ENCODE assay signal across 35 cellular contexts in genomic region chr4:76886848-76887441, GRCh38. TPM values are rescaled to one million over a fixed set of nuclear protein-coding genes. Genes with fewer than 3 reads are reported as not detected.
"Had no signal": no experiment of that assay in that cellular context is flagged by ENCODE, and none has a peak within 500 bp of the region (broad histone marks: within the 10 kb centered on the region; RNA-seq: fewer than 3 reads in every experiment).

No MANE protein-coding gene starts in this region.

- H3K36me3 ChIP-seq: brain microvascular endothelial cell, cardiac muscle cell, SJCRH30, WERI-Rb-1 had no signal

- H3K4me3 Mint-ChIP-seq: activated CD4-positive, alpha-beta T cell treated with anti-CD3 and anti-CD28 coated beads, Interleukin-2, amount 10 ng/mL, durations not matched to agents 24 days and 14 days; activated CD8-positive, alpha-beta T cell treated with anti-CD3 and anti-CD28 coated beads for 36 hours; activated naive CD8-positive, alpha-beta T cell treated with anti-CD3 and anti-CD28 coated beads for 36 hours; activated T-cell treated with anti-CD3 and anti-CD28 coated beads, Interleukin-2, amount 50 U/mL, for 72 hours; activated T-helper 17 cell treated with anti-CD3 and anti-CD28 coated beads, Interleukin-2, amount 50 U/mL, for 72 hours; central memory CD8-positive, alpha-beta T cell had no signal

- H3K4me1 Mint-ChIP-seq: activated CD4-positive, alpha-beta T cell treated with anti-CD3 and anti-CD28 coated beads, Interleukin-2, amount 10 ng/mL, durations not matched to agents 24 days and 14 days; activated naive CD8-positive, alpha-beta T cell treated with anti-CD3 and anti-CD28 coated beads for 36 hours; activated T-helper 17 cell treated with anti-CD3 and anti-CD28 coated beads, Interleukin-2, amount 50 U/mL, for 72 hours; central memory CD8-positive, alpha-beta T cell had no signal

- H3K4me3 ChIP-seq: cardiac muscle cell, SJCRH30, SK-N-MC had no signal

- H3K9me3 Mint-ChIP-seq: activated CD4-positive, alpha-beta T cell treated with anti-CD3 and anti-CD28 coated beads, Interleukin-2, amount 10 ng/mL, durations not matched to agents 24 days and 14 days; activated CD8-positive, alpha-beta T cell treated with anti-CD3 and anti-CD28 coated beads for 36 hours; activated naive CD8-positive, alpha-beta T cell treated with anti-CD3 and anti-CD28 coated beads for 36 hours; activated T-cell treated with anti-CD3 and anti-CD28 coated beads, Interleukin-2, amount 50 U/mL, for 72 hours; activated T-helper 17 cell treated with anti-CD3 and anti-CD28 coated beads, Interleukin-2, amount 50 U/mL, for 72 hours; central memory CD8-positive, alpha-beta T cell had no signal

- H3K27me3 ChIP-seq: brain microvascular endothelial cell, SJCRH30 had no signal

- H3K36me3 Mint-ChIP-seq: activated naive CD8-positive, alpha-beta T cell treated with anti-CD3 and anti-CD28 coated beads for 36 hours had no signal

- ATAC-seq: activated CD8-positive, alpha-beta T cell treated with anti-CD3 and anti-CD28 coated beads for 36 hours; activated T-cell treated with anti-CD3 and anti-CD28 coated beads, Interleukin-2, amount 50 U/mL, for 72 hours; activated T-helper 17 cell treated with anti-CD3 and anti-CD28 coated beads, Interleukin-2, amount 50 U/mL, for 72 hours; Panc1 had no signal

- H3K27ac Mint-ChIP-seq: activated CD4-positive, alpha-beta T cell treated with anti-CD3 and anti-CD28 coated beads, Interleukin-2, amount 10 ng/mL, durations not matched to agents 24 days and 14 days; activated CD8-positive, alpha-beta T cell treated with anti-CD3 and anti-CD28 coated beads for 36 hours; activated naive CD8-positive, alpha-beta T cell treated with anti-CD3 and anti-CD28 coated beads for 36 hours; activated T-cell treated with anti-CD3 and anti-CD28 coated beads, Interleukin-2, amount 50 U/mL, for 72 hours; activated T-helper 17 cell treated with anti-CD3 and anti-CD28 coated beads, Interleukin-2, amount 50 U/mL, for 72 hours had no signal

- DNase-seq: activated CD4-positive, alpha-beta T cell treated with anti-CD3 and anti-CD28 coated beads, Interleukin-2, amount 10 ng/mL, durations not matched to agents 24 days and 14 days; activated CD4-positive, alpha-beta T cell treated with anti-CD3 and anti-CD28 coated beads, Interleukin-2, amount 50 U/mL, for 4 hours; activated CD8-positive, alpha-beta T cell treated with anti-CD3 and anti-CD28 coated beads for 36 hours; activated effector memory CD4-positive, alpha-beta T cell treated with anti-CD3 and anti-CD28 coated beads, Interleukin-2, amount 50 U/mL, for 16 hours; activated naive CD4-positive, alpha-beta T cell; activated naive CD4-positive, alpha-beta T cell treated with anti-CD3 and anti-CD28 coated beads, Interleukin-2, amount 50 U/mL, for 16 hours; activated naive CD8-positive, alpha-beta T cell treated with anti-CD3 and anti-CD28 coated beads for 36 hours; activated T-cell treated with anti-CD3 and anti-CD28 coated beads, Interleukin-2, amount 50 U/mL, for 1 hour; activated T-cell treated with anti-CD3 and anti-CD28 coated beads, Interleukin-2, amount 50 U/mL, for 72 hours; amniotic stem cell; aorta; brain microvascular endothelial cell; NCI-H1092 treated with DMSO at 0.1 percent for 48 hours; NCI-H1417; NCI-H146; NCI-H187; NCI-H2029 treated with DMSO at 0.1 percent for 48 hours; NCI-H2107; NCI-H2171; NCI-H510A treated with DMSO at 0.1 percent for 48 hours; NCI-H69; NCI-H82; SHP77; SJCRH30; T1000; WERI-Rb-1 had no signal

- H3K4me1 ChIP-seq: SJCRH30 had no signal

- H3K9me3 ChIP-seq: SJCRH30 had no signal

- H3K27ac ChIP-seq: brain microvascular endothelial cell, cardiac muscle cell, SJCRH30, SK-N-MC, WERI-Rb-1 had no signal

RNA-seq across cellular contexts. Expression of gene SOWAHB, which starts 11.0 kb away (rescaled TPM):
- total RNA-seq: activated CD4-positive, alpha-beta T cell treated with anti-CD3 and anti-CD28 coated beads, Interleukin-2, amount 10 ng/mL, durations not matched to agents 24 days and 14 days; activated CD8-positive, alpha-beta T cell treated with anti-CD3 and anti-CD28 coated beads for 36 hours; activated T-cell treated with anti-CD3 and anti-CD28 coated beads, Interleukin-2, amount 50 U/mL, for 72 hours; activated T-helper 17 cell treated with anti-CD3 and anti-CD28 coated beads, Interleukin-2, amount 50 U/mL, for 72 hours; LHCN-M2; RPMI7951; SJCRH30; T-helper 1 cell treated with Interleukin-12 subunit alpha and Interleukin-12 subunit beta and Interleukin-4 antibody, amounts not matched to agents 30 ng/mL and 1 ng/mL, for 36 hours; T-helper 2 cell treated with Interferon-gamma antibody and Interleukin-4, amounts not matched to agents 100 ng/mL and 5 ng/mL, for 36 hours had no signal
